ENCODE assay signal across 9 cellular contexts in genomic region chr9:107750741-107751521, GRCh38.
DNase-seq lines count a peak whose midpoint lies in the region; ATAC-seq lines count a peak whose summit lies in the region.
"Had no signal": no experiment of that assay in that cellular context is flagged by ENCODE, and none has a peak within 500 bp of the region (broad histone marks: within the 10 kb centered on the region; RNA-seq: fewer than 3 reads in every experiment).

No MANE protein-coding gene starts in this region.

- ATAC-seq in HG03354 (IDR thresholded peaks at IDR 0.05; ENCODE audit: poor library complexity, severe bottlenecking, unreplicated experiment) (no peak), HG03135 (IDR thresholded peaks at IDR 0.05; ENCODE audit: unreplicated experiment) (no peak), GM18870 (IDR thresholded peaks at IDR 0.05; ENCODE audit: unreplicated experiment) (no peak)

- no peaks in the 10 kb centered on the region for H3K27me3 ChIP-seq in duodenal mucosa (ENCODE audit: control insufficient read depth in 1 of 2, insufficient read depth in 2 of 2, low read length in 2 of 2)
- no peaks in the 10 kb centered on the region for H3K27me3 ChIP-seq in mucosa of rectum (ENCODE audit: control insufficient read depth in 2 of 2, insufficient read depth in 2 of 2, low read length in 2 of 2)
- no peaks in the 10 kb centered on the region for H3K27me3 ChIP-seq in H7 (ENCODE audit: control insufficient read depth, insufficient read depth, low read length)
- H3K27me3 ChIP-seq: cardiac muscle cell had no signal

- peak; percentile 84 for DNase-seq in Ammon's horn (ENCODE audit: low spot score)
- DNase-seq in NCI-H460 (ENCODE audit: extremely low read depth, low read depth): peak; percentile 91
- DNase-seq in H7: no peak

- H3K4me1 ChIP-seq in duodenal mucosa (ENCODE audit: control insufficient read depth in 1 of 2, insufficient read depth in 2 of 2, low read length in 2 of 2) (peaks cover 22 to 46% of the 10 kb centered on the region in 2 donors), mucosa of rectum (ENCODE audit: control insufficient read depth in 2 of 2, insufficient read depth in 2 of 2, low read length in 2 of 2) (peaks cover 16 to 33% of the 10 kb centered on the region in 2 donors)

- no peak overlapping the region for H3K4me3 ChIP-seq in duodenal mucosa (ENCODE audit: low read depth in 1 of 2, low read length in 2 of 2)
- no peak overlapping the region for H3K4me3 ChIP-seq in mucosa of rectum (ENCODE audit: low read length in 2 of 2)
- no peak overlapping the region for H3K4me3 ChIP-seq in H7 (ENCODE audit: insufficient read depth, low read depth, low read length)
- H3K4me3 ChIP-seq: cardiac muscle cell had no signal

- peak overlapping the region; percentile 22 for H3K27ac ChIP-seq in duodenal mucosa (ENCODE audit: low read depth, low read length)
- peak overlapping the region; percentile 77 to 80 for H3K27ac ChIP-seq in mucosa of rectum (ENCODE audit: low read depth in 2 of 2, low read length in 2 of 2)
- H3K27ac ChIP-seq: cardiac muscle cell had no signal

- no peak overlapping the region for H3K9ac ChIP-seq in duodenal mucosa (ENCODE audit: low read depth in 1 of 2, low read length in 2 of 2)
- peak overlapping the region in 1 of 2 donors; percentile 45 for H3K9ac ChIP-seq in mucosa of rectum (ENCODE audit: low read depth in 1 of 2, low read length in 2 of 2)

- H3K36me3 ChIP-seq in duodenal mucosa (ENCODE audit: control insufficient read depth in 1 of 2, insufficient read depth in 2 of 2, low read length in 2 of 2) (no peaks in the 10 kb centered on the region), mucosa of rectum (ENCODE audit: control insufficient read depth in 2 of 2, insufficient read depth in 2 of 2, low read length in 2 of 2) (no peaks in the 10 kb centered on the region), H7 (replicated peaks; ENCODE audit: control insufficient read depth, insufficient read depth, low read length) (no peaks in the 10 kb centered on the region)
- H3K36me3 ChIP-seq: cardiac muscle cell had no signal

- H3K9me3 ChIP-seq in duodenal mucosa (ENCODE audit: control insufficient read depth in 1 of 2, low read length in 2 of 2) (no peaks in the 10 kb centered on the region), mucosa of rectum (ENCODE audit: control insufficient read depth in 2 of 2, low read length in 2 of 2) (no peaks in the 10 kb centered on the region)
